8 cellular contexts compared by ENCODE assay signal in genomic region chr4:143381171-143382118, GRCh38. TPM values are rescaled to one million over a fixed set of nuclear protein-coding genes. Genes with fewer than 3 reads are reported as not detected.
DNase-seq lines count a peak whose midpoint lies in the region; ATAC-seq, FAIRE-seq and TF ChIP-seq lines count a peak whose summit lies in the region.

No MANE protein-coding gene starts in this region.

- H2BK15ac ChIP-seq in IMR-90 (ENCODE audit: low read depth, low read length), result peak overlapping the region; percentile 73; the same call in 2 of the 3 replicates

- CTCF ChIA-PET in AG04449 (lab: Yijun Ruan, JAX) (no interaction called here), IMR-90 (lab: Yijun Ruan, JAX) (no interaction called here)

- BruUV-seq in IMR-90 (replicated peaks; lab: Mats Ljungman, UMichigan), result no TSS peak

- peak overlapping the region; percentile 58; the same call in 1 of the 2 replicates for H3K23ac ChIP-seq in IMR-90 (ENCODE audit: low read depth, low read length)

- peak overlapping the region; percentile 37 to 62 for H4K8ac ChIP-seq in IMR-90 (ENCODE audit: low read depth in 2 of 2, low read length in 2 of 2)

- peaks cover 10% of the 10 kb centered on the region for H3K9me1 ChIP-seq in IMR-90 (ENCODE audit: insufficient read depth, low read length)

- peak overlapping the region; percentile 81 for H3K4ac ChIP-seq in IMR-90 (ENCODE audit: low read depth, low read length)

- H3K27ac ChIP-seq in IMR-90 (ENCODE audit: insufficient read depth, low read length) (peak overlapping the region; percentile 84), colonic mucosa (peak overlapping the region; percentile 64), mesodermal cell (ENCODE audit: low read depth, low read length, severe bottlenecking) (peak overlapping the region; percentile 37)

- H2BK5ac ChIP-seq in IMR-90 (ENCODE audit: low read depth, low read length, poor library complexity, severe bottlenecking), result peak overlapping the region; percentile 84

- H2BK120ac ChIP-seq in IMR-90 (ENCODE audit: low read depth, low read length), result peak overlapping the region; percentile 64

- ATAC-seq in GM21360 (IDR thresholded peaks at IDR 0.05; ENCODE audit: unreplicated experiment), result peak; percentile 53
- ATAC-seq in IMR-90 (ENCODE audit: low read depth), result peak; percentile 82

- peak overlapping the region; percentile 43 for H3K56ac ChIP-seq in IMR-90 (ENCODE audit: extremely low read depth, insufficient read depth, low read length)

- H3K27me3 ChIP-seq in IMR-90 (ENCODE audit: control insufficient read depth, insufficient read depth, low read length) (no peaks in the 10 kb centered on the region), colonic mucosa (no peaks in the 10 kb centered on the region)

- peaks cover 15% of the 10 kb centered on the region for H3K4me1 ChIP-seq in IMR-90 (ENCODE audit: control insufficient read depth, insufficient read depth, low read length)
- H3K4me1 ChIP-seq in colonic mucosa, result peaks cover 3% of the 10 kb centered on the region
- peaks cover 12% of the 10 kb centered on the region for H3K4me1 ChIP-seq in mesodermal cell (ENCODE audit: control insufficient read depth, insufficient read depth, low read length, poor library complexity, severe bottlenecking)

- H4K20me1 ChIP-seq in IMR-90 (ENCODE audit: insufficient read depth, low read length), result no peaks in the 10 kb centered on the region; the same call in 1 of the 2 replicates

- dilution Hi-C loops in IMR-90 (cut with HindIII; ENCODE audit: low sequenced_read_pairs, unreplicated experiment), result no loop called here

- peaks cover 21 to 37% of the 10 kb centered on the region in 2 experiments for H3K79me1 ChIP-seq in IMR-90 (ENCODE audit: low read depth in 1 of 2, low read length in 2 of 2)

- H2AFZ ChIP-seq in IMR-90 (replicated peaks; ENCODE audit: low read length, poor library complexity), result peak overlapping the region; percentile 5

- H4K5ac ChIP-seq in IMR-90 (ENCODE audit: low read depth, low read length), result peak overlapping the region; percentile 89

- TF ChIP-seq RAD21 in IMR-90 (IDR thresholded peaks at IDR 0.05; ENCODE audit: low read length), result no peak

- TF ChIP-seq CTCF in AG04449 (IDR thresholded peaks at IDR 0.05; ENCODE audit: insufficient read depth, low read length, missing control alignments), result no peak
- no peak for TF ChIP-seq CTCF in IMR-90 (conservative IDR thresholded peaks at IDR 0.05; ENCODE audit: low read depth, low read length)
- TF ChIP-seq CTCF in colonic mucosa (IDR thresholded peaks at IDR 0.05), result no peak

- H3K9ac ChIP-seq in IMR-90 (ENCODE audit: low read depth, low read length) (0 out of 2 replicates have a peak overlapping the region, but pooled peaks have one; percentile 22), colonic mucosa (ENCODE audit: low read depth in 2 of 2, low read length in 2 of 2) (peak overlapping the region in 1 of 2 donors; percentile 13)

- intact Hi-C loops in IMR-90 (cut with micrococcal nuclease), result loop anchor here (5.0 kb wide), 1 partner anchor 44 kb away; the partner anchor contains the start of gene GAB1
- intact Hi-C loops in colonic mucosa (cut with DNase I), result no loop called here

- H2BK20ac ChIP-seq in IMR-90 (ENCODE audit: low read depth, low read length), result peak overlapping the region; percentile 60

- 60% methylated on average over 1 of the region's 8 CpGs; no CpG with 5 or more reads in 1 of the 2 experiments for WGBS in IMR-90 (ENCODE audit: extremely low coverage in 2 of 2, insufficient read length in 1 of 2), 2 experiments
- 83 to 96% methylated on average over 2 to 3 of the region's 8 CpGs for WGBS in mesodermal cell (ENCODE audit: insufficient coverage in 2 of 2), 2 experiments

- peak overlapping the region; percentile 79 for H3K18ac ChIP-seq in IMR-90 (ENCODE audit: low read depth, low read length)

- peak overlapping the region; percentile 43 for H4K91ac ChIP-seq in IMR-90 (ENCODE audit: insufficient read depth, low read depth, low read length)

- peak overlapping the region; percentile 83 for H2AK5ac ChIP-seq in IMR-90 (ENCODE audit: low read depth, low read length)

- peak; percentile 47; the same call in 1 of the 2 replicates for TF ChIP-seq POLR2A in IMR-90 (IDR thresholded peaks at IDR 0.05; ENCODE audit: low read depth, low read length)

- H2AK9ac ChIP-seq in IMR-90 (replicated peaks; ENCODE audit: low read depth, low read length, poor library complexity), result no peak overlapping the region

- DNase-seq in AG04449 (ENCODE audit: low read depth, low spot score) (peak; percentile 54), IMR-90 (peak; percentile 93), colonic mucosa (peak; percentile 80), urothelium cell line (ENCODE audit: low spot score) (peak; percentile 43), NCI-H345 treated with DMSO at 0.1 percent for 48 hours (lab: John Stamatoyannopoulos, UW; ENCODE audit: unreplicated experiment) (no peak), NCI-H1436 treated with DMSO at 0.1 percent for 48 hours (lab: John Stamatoyannopoulos, UW) (no peak)

- POLR2A ChIA-PET in AG04449 (lab: Yijun Ruan, JAX) (no interaction called here), IMR-90 (lab: Charles Lee; ENCODE audit: unreplicated experiment) (no interaction called here)

- H3K4me3 ChIP-seq in AG04449 (ENCODE audit: low read depth, low read length), result no peak overlapping the region
- no peak overlapping the region for H3K4me3 ChIP-seq in IMR-90 (ENCODE audit: insufficient read depth, low read depth, low read length)
- no peak overlapping the region for H3K4me3 ChIP-seq in colonic mucosa
- H3K4me3 ChIP-seq in mesodermal cell (ENCODE audit: extremely low read depth, insufficient read depth, low read length, poor library complexity, severe bottlenecking), result no peak overlapping the region

- H3K9me3 ChIP-seq in IMR-90 (ENCODE audit: control insufficient read depth, insufficient read depth, low read length) (no peaks in the 10 kb centered on the region), colonic mucosa (no peaks in the 10 kb centered on the region), mesodermal cell (ENCODE audit: control insufficient read depth, low read length) (no peaks in the 10 kb centered on the region)

- H3K4me2 ChIP-seq in IMR-90 (ENCODE audit: low read depth, low read length), result peak overlapping the region; percentile 9; the same call in 1 of the 2 replicates

- H3K36me3 ChIP-seq in IMR-90 (ENCODE audit: control insufficient read depth, insufficient read depth, low read length) (no peaks in the 10 kb centered on the region), colonic mucosa (no peaks in the 10 kb centered on the region), mesodermal cell (ENCODE audit: control insufficient read depth, insufficient read depth, low read length) (no peaks in the 10 kb centered on the region)

- peak overlapping the region; percentile 67 for H3K14ac ChIP-seq in IMR-90 (replicated peaks; ENCODE audit: low read depth, low read length)

- FAIRE-seq in urothelium cell line (lab: Jason Lieb, UNC), result no peak

- in situ Hi-C loops in IMR-90 (cut with MboI; ENCODE audit: low sequenced_read_pairs), result no loop called here

TF ChIP-seq in IMR-90, 13 proteins besides CTCF, POLR2A, EP300 and RAD21:
- TF ChIP-seq RCOR1 (IDR thresholded peaks at IDR 0.05; ENCODE audit: insufficient replicate concordance, low read length) (peak; percentile 60), MXI1 (IDR thresholded peaks at IDR 0.05; ENCODE audit: borderline replicate concordance, low read depth, low read length) (no peak), CHD1 (IDR thresholded peaks at IDR 0.05; ENCODE audit: low read depth, low read length) (no peak), NFE2L2 (IDR thresholded peaks at IDR 0.05; ENCODE audit: low read depth, low read length) (no peak), CEBPB (IDR thresholded peaks at IDR 0.05; ENCODE audit: low read depth, low read length) (no peak), RFX5 (IDR thresholded peaks at IDR 0.05; ENCODE audit: low read depth, low read length) (no peak), BHLHE40 (IDR thresholded peaks at IDR 0.05; ENCODE audit: low read depth, low read length) (no peak), FOS (IDR thresholded peaks at IDR 0.05; ENCODE audit: low read depth, low read length) (no peak)

RNA-seq across cellular contexts. Expression of gene GAB1, which starts 44.8 kb away (rescaled TPM):
- total RNA-seq in IMR-90 (2012; rRNA removed), result 8.9 and 12.0 TPM in 2 replicates
- 2.8 and 3.4 TPM in 2 replicates for polyA plus RNA-seq in IMR-90 (2012; rRNA removed)
- 1.5 and 1.9 TPM in 2 replicates for polyA plus RNA-seq in IMR-90 (2012; cell fraction: cytosol; rRNA removed)
- polyA plus RNA-seq in IMR-90 (2012; cell fraction: nucleus; rRNA removed; ENCODE audit: low replicate concordance), result 1.5 and 12.0 TPM in 2 replicates
- total RNA-seq in colonic mucosa, result 10 to 100 TPM; 48.9 to 81.2 TPM
- polyA plus RNA-seq in mesodermal cell (2013, experiment 1 of 2), result 31.7 TPM
- polyA plus RNA-seq in mesodermal cell (2013, experiment 2 of 2), result 27.5 TPM

Comparison
In these comparisons a context has a peak if more than half of its experiments do, and no peak if none do; other contexts are left out.
1. DNase-seq: peak in AG04449 (single experiment), IMR-90 (single experiment), colonic mucosa (single experiment) and urothelium cell line (single experiment); none in NCI-H345 treated with DMSO at 0.1 percent for 48 hours (single experiment) and NCI-H1436 treated with DMSO at 0.1 percent for 48 hours (single experiment).
2. Peak in every context shown above with its lines, with median percentiles within 50 percentile points of each other: H3K27ac ChIP-seq.